Comparison of ENCODE assay signal across 8 cellular contexts in the genomic region with DNA sequence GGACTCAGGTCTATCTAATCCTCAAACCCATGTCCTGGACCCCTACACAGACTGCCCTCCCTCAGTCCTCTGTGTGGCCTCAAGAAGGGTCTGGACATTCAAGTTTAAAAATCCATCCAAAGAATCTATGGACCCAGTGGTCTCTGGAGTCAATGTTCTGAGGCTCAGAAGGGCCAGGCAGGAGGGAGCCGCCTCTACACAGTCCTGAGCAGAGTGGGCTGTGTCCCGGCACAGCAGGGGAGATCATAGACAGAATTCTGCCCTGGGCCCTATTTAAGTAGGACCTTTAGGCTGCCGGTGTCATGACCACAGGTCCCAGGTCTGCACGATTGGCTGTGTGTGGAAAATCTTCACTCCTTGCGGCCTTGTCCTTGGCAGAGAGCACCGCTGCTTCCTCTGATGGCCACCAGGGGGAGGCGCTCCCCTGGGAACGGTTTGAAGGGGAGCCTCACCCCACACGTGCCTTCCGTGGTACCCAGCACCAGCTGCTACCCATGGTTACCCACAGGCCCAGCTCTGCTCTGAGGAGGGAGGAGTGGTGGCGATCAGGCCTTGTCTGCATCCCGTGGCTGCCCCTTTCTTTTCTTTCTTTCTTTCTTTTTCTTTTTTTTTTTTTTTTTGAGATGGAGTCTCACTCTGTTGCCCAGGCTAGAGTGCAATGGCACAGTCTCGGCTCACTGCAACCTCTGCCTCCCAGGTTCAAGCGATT. TPM values are rescaled to one million over a fixed set of nuclear protein-coding genes. Genes with fewer than 3 reads are reported as not detected.
DNase-seq lines count a peak whose midpoint lies in the region; ATAC-seq and TF ChIP-seq lines count a peak whose summit lies in the region.

No MANE protein-coding gene starts in this region.

- no peak overlapping the region for H3K27ac Mint-ChIP-seq in activated B cell treated with CpG ODN at 0.5 μM for 24 hours

- TF ChIP-seq POLR2A in breast epithelium (IDR thresholded peaks at IDR 0.05) = no peak

- no peak overlapping the region for H3K4me3 ChIP-seq in breast epithelium
- no peak overlapping the region for H3K4me3 ChIP-seq in kidney epithelial cell (ENCODE audit: low read depth, low read length)

- no peaks in the 10 kb centered on the region for H3K36me3 Mint-ChIP-seq in activated B cell treated with CpG ODN at 0.5 μM for 24 hours (ENCODE audit: low read depth)

- H3K4me1 ChIP-seq in breast epithelium = no peaks in the 10 kb centered on the region

- DNase-seq in NCI-H2029 treated with DMSO at 0.1 percent for 48 hours (lab: John Stamatoyannopoulos, UW) (peak; percentile 1), NCI-H2029 (lab: John Stamatoyannopoulos, UW) (no peak), NCI-H2196 (lab: John Stamatoyannopoulos, UW; ENCODE audit: unreplicated experiment) (peak; percentile 89), activated B cell treated with CpG ODN at 0.5 μM for 24 hours (peak; percentile 65), breast epithelium (ENCODE audit: low spot score in 2 of 2) (peak; percentile 48 to 72), kidney epithelial cell (ENCODE audit: low read depth) (peak; percentile 1)
- DNase-seq in stimulated activated CD4-positive, alpha-beta T cell treated with anti-CD3 and anti-CD28 coated beads, Interleukin-4, amount 100 ng/mL, for 4 hours = peak; percentile 64

- POLR2A ChIA-PET in activated B cell treated with CpG ODN at 0.5 μM for 24 hours (lab: Charles Lee) = interaction anchor here (0.7 kb wide), 2 partner anchors 119 to 1252 kb away, joined by 4 to 7 read pairs; no protein-coding TSS in a partner anchor

- H3K4me3 Mint-ChIP-seq in activated B cell treated with CpG ODN at 0.5 μM for 24 hours = no peak overlapping the region

- CTCF ChIA-PET in activated B cell treated with CpG ODN at 0.5 μM for 24 hours (lab: Charles Lee) = interaction anchor here (0.7 to 1.6 kb wide), 5 partner anchors 46 to 360 kb away, joined by 3 to 7 read pairs (median 4); no protein-coding TSS in a partner anchor

- no peaks in the 10 kb centered on the region for H3K9me3 Mint-ChIP-seq in activated B cell treated with CpG ODN at 0.5 μM for 24 hours

- H3K27me3 Mint-ChIP-seq in activated B cell treated with CpG ODN at 0.5 μM for 24 hours = no peaks in the 10 kb centered on the region

- H3K36me3 ChIP-seq in breast epithelium (no peaks in the 10 kb centered on the region), kidney epithelial cell (ENCODE audit: control insufficient read depth, insufficient read depth, low read length) (no peaks in the 10 kb centered on the region)

- peaks cover 2% of the 10 kb centered on the region for H3K4me1 Mint-ChIP-seq in activated B cell treated with CpG ODN at 0.5 μM for 24 hours

- H3K9me3 ChIP-seq in breast epithelium = no peaks in the 10 kb centered on the region

- TF ChIP-seq CTCF in activated B cell treated with CpG ODN at 0.5 μM for 24 hours (IDR thresholded peaks at IDR 0.05) (peak; percentile 71), breast epithelium (IDR thresholded peaks at IDR 0.05) (peak; percentile 50 to 87 (median 84)), kidney epithelial cell (IDR thresholded peaks at IDR 0.05; ENCODE audit: insufficient read depth, low read length, poor library complexity, severe bottlenecking) (peak; percentile 94)

- intact Hi-C loops in activated B cell treated with CpG ODN at 0.5 μM for 24 hours (cut with micrococcal nuclease) (loop anchor here (1.0 to 5.0 kb wide), 3 partner anchors 96 to 360 kb away; no protein-coding TSS in a partner anchor), breast epithelium (cut with DNase I; ENCODE audit: low total_unique reads) (loop anchor here (5.0 kb wide), 1 partner anchor 1200 kb away; no protein-coding TSS in a partner anchor)

- ATAC-seq in HG03095 (IDR thresholded peaks at IDR 0.05; ENCODE audit: unreplicated experiment) = peak; percentile 92
- ATAC-seq in activated B cell treated with CpG ODN at 0.5 μM for 24 hours (ENCODE audit: low read depth) = peak; percentile 100

- no peak overlapping the region for H3K27ac ChIP-seq in breast epithelium

- H3K27me3 ChIP-seq in breast epithelium = no peaks in the 10 kb centered on the region
- H3K27me3 ChIP-seq in kidney epithelial cell (ENCODE audit: control insufficient read depth, insufficient read depth, low read length) = peaks cover 2% of the 10 kb centered on the region

RNA-seq across cellular contexts. Expression of a gene that starts 37.9 kb away (rescaled TPM):
- total RNA-seq in activated B cell treated with CpG ODN at 0.5 μM for 24 hours (not detected in 2 replicates), breast epithelium (10 to 100 TPM in 2 of 3 donors, 1 to 10 TPM in 1; 9.6 to 20.3 (median 12.1) TPM), kidney epithelial cell (under 0.01 and 1.0 TPM in 2 replicates)

RNA-seq across cellular contexts. Expression of a gene that starts 39.8 kb away (rescaled TPM):
- total RNA-seq in activated B cell treated with CpG ODN at 0.5 μM for 24 hours (not detected in 2 replicates), breast epithelium (1 to 10 TPM in 1 of 3 donors, under 1 TPM in 2; 0.64 to 1.3 (median 0.73) TPM), kidney epithelial cell (0.25 TPM in 1 of 2 replicates, not detected in the other)

RNA-seq across cellular contexts. Expression of a gene that starts 56.3 kb away (rescaled TPM):
- 49.3 and 60.5 TPM in 2 replicates for total RNA-seq in activated B cell treated with CpG ODN at 0.5 μM for 24 hours
- total RNA-seq in breast epithelium = 100 to 1,000 TPM in 1 of 3 donors, 10 to 100 TPM in 2; 63.7 to 101 (median 99.5) TPM
- total RNA-seq in kidney epithelial cell = 73.3 and 79.8 TPM in 2 replicates

RNA-seq across cellular contexts. Expression of a gene that starts 56.4 kb away (rescaled TPM):
- total RNA-seq in activated B cell treated with CpG ODN at 0.5 μM for 24 hours (3.4 and 3.5 TPM in 2 replicates), breast epithelium (1 to 10 TPM; 2.1 to 4.2 (median 2.6) TPM), kidney epithelial cell (2.6 and 4.0 TPM in 2 replicates)
